In the genomic region with DNA sequence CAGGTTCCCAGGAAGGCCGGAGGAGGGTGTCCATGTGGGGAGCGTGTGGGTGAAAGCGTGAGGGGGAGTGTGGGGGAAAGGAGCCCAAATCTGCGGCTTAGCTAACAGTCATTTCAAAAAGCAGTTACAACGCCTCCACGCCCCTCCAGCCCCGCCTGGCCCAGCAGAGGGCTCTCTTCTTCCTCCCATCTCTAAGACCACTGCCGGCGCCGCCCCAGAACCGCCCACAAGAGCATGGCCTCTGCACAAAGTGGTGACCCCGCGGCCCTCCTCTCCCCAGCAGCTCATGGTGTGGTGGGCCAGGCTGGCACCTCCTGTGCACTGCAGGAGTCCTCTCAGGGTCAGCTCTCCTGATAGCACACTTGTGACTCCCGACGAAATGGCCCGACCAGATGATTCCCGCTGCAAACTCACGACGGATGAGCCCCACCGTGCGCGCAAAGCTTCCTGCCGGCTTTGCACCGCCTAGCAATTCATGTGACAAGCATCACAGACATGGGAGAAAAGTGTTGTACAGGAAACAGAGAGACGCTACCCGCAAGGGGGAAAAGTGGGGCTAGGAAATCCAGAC, we compare ENCODE assay signal across 8 cellular contexts. TPM values are rescaled to one million over a fixed set of nuclear protein-coding genes. Genes with fewer than 3 reads are reported as not detected.
DNase-seq lines count a peak whose midpoint lies in the region; ATAC-seq and TF ChIP-seq lines count a peak whose summit lies in the region.

No MANE protein-coding gene starts in this region.

- no peaks in the 10 kb centered on the region for H3K9me3 ChIP-seq in suprapubic skin

- H3K4me3 ChIP-seq in suprapubic skin = peak overlapping the region; percentile 51

- ATAC-seq in GM19452 (IDR thresholded peaks at IDR 0.05; ENCODE audit: unreplicated experiment) (peak; percentile 99), HG03565 (IDR thresholded peaks at IDR 0.05; ENCODE audit: unreplicated experiment) (peak; percentile 95), omental fat pad (ENCODE audit: low FRiP score) (peak; percentile 98)

- POLR2A ChIA-PET in RWPE1 (lab: Yijun Ruan, JAX; ENCODE audit: low non-redundant PET) = interaction anchor here (0.6 kb wide), 1 partner anchor 96 kb away, joined by 10 read pairs; no protein-coding TSS in a partner anchor

- TF ChIP-seq CTCF in RWPE1 (conservative IDR thresholded peaks at IDR 0.05; ENCODE audit: low read depth) = peak; percentile 75
- TF ChIP-seq CTCF in omental fat pad (IDR thresholded peaks at IDR 0.05) = no peak
- peak in 1 of 2 donors; percentile 40 for TF ChIP-seq CTCF in suprapubic skin (IDR thresholded peaks at IDR 0.05)

- CTCF ChIA-PET in RWPE1 (lab: Yijun Ruan, JAX) = interaction anchor here (0.6 to 1.7 kb wide), 6 partner anchors 43 to 527 kb away, joined by 3 to 9 read pairs (median 4); partner anchors contain the start of gene C7orf57

- no peaks in the 10 kb centered on the region for H3K36me3 ChIP-seq in suprapubic skin

- H3K27ac ChIP-seq in RWPE1 (peak overlapping the region; percentile 50), suprapubic skin (peak overlapping the region; percentile 50)

- TF ChIP-seq POLR2A in suprapubic skin (IDR thresholded peaks at IDR 0.05) = no peak

- DNase-seq in COLO668 (lab: John Stamatoyannopoulos, UW; ENCODE audit: unreplicated experiment) (peak; percentile 91), RWPE1 (ENCODE audit: low spot score) (peak; percentile 62), germinal center (ENCODE audit: low spot score) (peak; percentile 87), omental fat pad (ENCODE audit: low spot score) (peak; percentile 64), suprapubic skin (ENCODE audit: low spot score in 2 of 2) (peak; percentile 90 to 93)
- DNase-seq in activated naive CD4-positive, alpha-beta T cell (lab: John Stamatoyannopoulos, UW) = peak; percentile 44 to 83 (median 58)

- H3K4me1 ChIP-seq in suprapubic skin = peaks cover 9% of the 10 kb centered on the region

- WGBS in suprapubic skin = 2% methylated on average over 26 of the region's 26 CpGs

- no peaks in the 10 kb centered on the region for H3K27me3 ChIP-seq in suprapubic skin

- TF ChIP-seq EP300 in suprapubic skin (IDR thresholded peaks at IDR 0.05) = no peak

RNA-seq across cellular contexts. Expression of gene HUS1, which starts 12.4 kb away (rescaled TPM):
- total RNA-seq in omental fat pad (10 to 100 TPM; 21.7 to 43.0 (median 32.2) TPM), suprapubic skin (10 to 100 TPM; 14.4 to 56.2 (median 21.5) TPM)

RNA-seq across cellular contexts. Expression of gene SUN3, which starts 37.1 kb away (rescaled TPM):
- total RNA-seq in omental fat pad (not detected), suprapubic skin (not detected)

RNA-seq across cellular contexts. Expression of gene C7orf57, which starts 43.5 kb away (rescaled TPM):
- under 1 TPM in 1 of 4 donors, not detected in 3; 0.24 TPM for total RNA-seq in omental fat pad
- total RNA-seq in suprapubic skin = not detected

RNA-seq across cellular contexts. Expression of gene PKD1L1, which starts 43.6 kb away (rescaled TPM):
- 10 to 100 TPM in 1 of 4 donors, 1 to 10 TPM in 1, under 1 TPM in 2; 0.38 to 81.7 (median 0.82) TPM for total RNA-seq in omental fat pad
- total RNA-seq in suprapubic skin = 1 to 10 TPM in 1 of 4 donors, under 1 TPM in 1, not detected in 2; 0.11 to 2.6 TPM

Comparison
In these comparisons a context has a peak if more than half of its experiments do, and no peak if none do; other contexts are left out.
1. Peak in every context shown above with its lines: DNase-seq, ATAC-seq, H3K4me3 ChIP-seq and H3K27ac ChIP-seq.